Comparison of ENCODE assay signal across 9 cellular contexts in genomic region chr15:76337739-76338554, GRCh38. TPM values are rescaled to one million over a fixed set of nuclear protein-coding genes. Genes with fewer than 3 reads are reported as not detected.
DNase-seq lines count a peak whose midpoint lies in the region; ATAC-seq and TF ChIP-seq lines count a peak whose summit lies in the region.
"Had no signal": no experiment of that assay in that cellular context is flagged by ENCODE, and none has a peak within 500 bp of the region (broad histone marks: within the 10 kb centered on the region; RNA-seq: fewer than 3 reads in every experiment).

No MANE protein-coding gene starts in this region.

- no peak overlapping the region for H3K9ac ChIP-seq in PC-3 (ENCODE audit: low read length)

- BruUV-seq in PC-3 (replicated peaks; lab: Mats Ljungman, UMichigan): no TSS peak

- ATAC-seq in PC-3: no peak
- ATAC-seq in GM21360 (IDR thresholded peaks at IDR 0.05; ENCODE audit: unreplicated experiment): no peak
- ATAC-seq in GM19463 (IDR thresholded peaks at IDR 0.05; ENCODE audit: unreplicated experiment): no peak
- ATAC-seq in HG02885 (IDR thresholded peaks at IDR 0.05; ENCODE audit: poor library complexity, unreplicated experiment): no peak

- H3K27me3 ChIP-seq in PC-3 (ENCODE audit: low read length) (no peaks in the 10 kb centered on the region), esophagus (ENCODE audit: control insufficient read depth in 1 of 2, insufficient read depth in 2 of 2, low read length in 2 of 2) (peaks cover 0 to 46% of the 10 kb centered on the region in 2 donors), right atrium auricular region (peaks cover 70 to 85% of the 10 kb centered on the region in 2 donors)

- no peaks in the 10 kb centered on the region for H3K9me2 ChIP-seq in PC-3 (replicated peaks; ENCODE audit: low read length)

- 9 to 12% methylated on average over 90 to 96 of the region's 96 CpGs for WGBS in esophagus, 2 donors

- H3K4me2 ChIP-seq in PC-3 (ENCODE audit: low read length): peak overlapping the region; percentile 78

- POLR2A ChIA-PET in PC-3 (lab: Charles Lee; ENCODE audit: unreplicated experiment): interaction anchor here (0.6 kb wide), 1 partner anchor 28 kb away, joined by 3 read pairs; no protein-coding TSS in a partner anchor

- H2AFZ ChIP-seq in PC-3 (ENCODE audit: low read length): no peak overlapping the region; the same call in 1 of the 2 replicates

- peaks cover 14% of the 10 kb centered on the region for H3K79me2 ChIP-seq in PC-3 (ENCODE audit: low read length)

- no peaks in the 10 kb centered on the region for H3F3A ChIP-seq in PC-3 (ENCODE audit: low read length, unreplicated experiment)

- H3K27ac ChIP-seq in PC-3 (ENCODE audit: low read length) (no peak overlapping the region), esophagus (ENCODE audit: low read depth in 2 of 2, low read length in 1 of 2) (no peak overlapping the region), right atrium auricular region (no peak overlapping the region)

- H3K4me3 ChIP-seq in PC-3 (ENCODE audit: low read length) (peak overlapping the region; percentile 75), esophagus (ENCODE audit: low read depth in 1 of 2, low read length in 2 of 2) (peak overlapping the region; percentile 27 to 38), right atrium auricular region (peak overlapping the region in 1 of 2 donors; percentile 24)

- H3K4me1 ChIP-seq in PC-3 (ENCODE audit: insufficient read depth, low read length): peaks cover 15% of the 10 kb centered on the region
- peaks cover 15 to 24% of the 10 kb centered on the region in 2 donors for H3K4me1 ChIP-seq in esophagus (ENCODE audit: control insufficient read depth in 2 of 2, insufficient read depth in 2 of 2, low read length in 1 of 2)
- H3K4me1 ChIP-seq in right atrium auricular region: peaks cover 0 to 71% of the 10 kb centered on the region in 2 donors

- TF ChIP-seq CTCF in GM20000 (IDR thresholded peaks at IDR 0.05; ENCODE audit: extremely low read depth, missing control alignments) (no peak), PC-3 (conservative IDR thresholded peaks at IDR 0.05; ENCODE audit: low read depth, low read length) (no peak), right atrium auricular region (IDR thresholded peaks at IDR 0.05) (no peak)

- CTCF ChIA-PET in PC-3 (lab: Charles Lee): no interaction called here

- H4K20me1 ChIP-seq in PC-3 (ENCODE audit: low read length): no peaks in the 10 kb centered on the region

- H3K9me3 ChIP-seq in PC-3 (ENCODE audit: low read length) (no peaks in the 10 kb centered on the region), esophagus (ENCODE audit: control insufficient read depth in 2 of 2, insufficient read depth in 1 of 2, low read depth in 1 of 2, low read length in 1 of 2) (peaks cover 0 to 7% of the 10 kb centered on the region in 2 donors), right atrium auricular region (no peaks in the 10 kb centered on the region)

- DNase-seq in GM20000 (ENCODE audit: low spot score) (peak; percentile 64), PC-3 (no peak), retina (peak; percentile 82), right atrium auricular region (ENCODE audit: low spot score) (no peak)
- DNase-seq: stimulated activated CD4-positive, alpha-beta T cell treated with anti-CD3 and anti-CD28 coated beads, Interleukin-12 subunit alpha, Interleukin-12 subunit beta, amount 100 ng/mL, for 4 hours had no signal

- intact Hi-C loops in PC-3 (cut with micrococcal nuclease): loop anchor here (2.0 to 10.0 kb wide), 4 partner anchors 25 to 527 kb away; no protein-coding TSS in a partner anchor

- H3K36me3 ChIP-seq in PC-3 (ENCODE audit: low read depth, low read length) (no peaks in the 10 kb centered on the region), esophagus (ENCODE audit: control insufficient read depth in 2 of 2, insufficient read depth in 2 of 2, low read length in 1 of 2) (no peaks in the 10 kb centered on the region), right atrium auricular region (no peaks in the 10 kb centered on the region)

RNA-seq across cellular contexts. Expression of gene ISL2, which starts 1.4 kb away (rescaled TPM):
- 3.6 and 6.3 TPM in 2 replicates for total RNA-seq in PC-3 (2014; rRNA removed)
- polyA plus RNA-seq in esophagus: under 1 TPM; 0.24 TPM
- not detected for total RNA-seq in right atrium auricular region

RNA-seq across cellular contexts. Expression of gene ETFA, which starts 26.7 kb away (rescaled TPM):
- 128 and 160 TPM in 2 replicates for total RNA-seq in PC-3 (2014; rRNA removed)
- 100 to 1,000 TPM in 1 of 2 donors, 10 to 100 TPM in 1; 43.5 to 111 TPM for polyA plus RNA-seq in esophagus
- 100 to 1,000 TPM; 109 to 186 TPM for total RNA-seq in right atrium auricular region

Comparison
In these comparisons a context has a peak if more than half of its experiments do, and no peak if none do; other contexts are left out.
1. DNase-seq: peak in GM20000 (single experiment) and retina (single experiment); none in PC-3 (single experiment) and right atrium auricular region (single experiment).